Comparison of ENCODE assay signal across 18 cellular contexts in genomic region chr7:39184387-39184786, GRCh38.
DNase-seq lines count a peak whose midpoint lies in the region; ATAC-seq, FAIRE-seq and TF ChIP-seq lines count a peak whose summit lies in the region.
"Had no signal": no experiment of that assay in that cellular context is flagged by ENCODE, and none has a peak within 500 bp of the region (broad histone marks: within the 10 kb centered on the region; RNA-seq: fewer than 3 reads in every experiment).

No MANE protein-coding gene starts in this region.

- H3K9me2 ChIP-seq in PC-3 (replicated peaks; ENCODE audit: low read length), result no peaks in the 10 kb centered on the region

- H3K4me1 ChIP-seq in HEK293 (ENCODE audit: control insufficient read depth, insufficient read depth, low read length) (no peaks in the 10 kb centered on the region), PC-3 (ENCODE audit: insufficient read depth, low read length) (no peaks in the 10 kb centered on the region), pancreas (no peaks in the 10 kb centered on the region)
- H3K4me1 ChIP-seq: ascending aorta, heart right ventricle, uterus had no signal

- H3K9me3 ChIP-seq in HEK293 (ENCODE audit: control insufficient read depth, insufficient read depth, low read depth, low read length) (no peaks in the 10 kb centered on the region), PC-3 (ENCODE audit: low read length) (no peaks in the 10 kb centered on the region), pancreas (no peaks in the 10 kb centered on the region)
- H3K9me3 ChIP-seq: ascending aorta, heart right ventricle, uterus had no signal

- no peaks in the 10 kb centered on the region for H3F3A ChIP-seq in PC-3 (ENCODE audit: low read length, unreplicated experiment)

- POLR2A ChIA-PET in HEK293 (lab: Yijun Ruan, JAX) (no interaction called here), PC-3 (lab: Charles Lee; ENCODE audit: unreplicated experiment) (no interaction called here)

- WGBS in pancreas, 2 donors, result 40 to 47% methylated on average over 3 of the region's 3 CpGs

- intact Hi-C loops in Calu3 (cut with micrococcal nuclease; ENCODE audit: unreplicated experiment), result no loop called here
- intact Hi-C loops in PC-3 (cut with micrococcal nuclease), result no loop called here
- intact Hi-C loops in pancreas (cut with DNase I), result no loop called here

- H3K27ac ChIP-seq in HEK293 (ENCODE audit: extremely low read depth, low read depth, low read length) (no peak overlapping the region), PC-3 (ENCODE audit: low read length) (no peak overlapping the region), pancreas (no peak overlapping the region)
- H3K27ac ChIP-seq: ascending aorta, heart right ventricle, uterus had no signal

- no peak for ATAC-seq in PC-3
- ATAC-seq in GM19452 (IDR thresholded peaks at IDR 0.05; ENCODE audit: unreplicated experiment), result no peak
- ATAC-seq in pancreas, result no peak
- ATAC-seq: esophagus mucosa, heart right ventricle had no signal

- H3K4me1 Mint-ChIP-seq in Calu3 (ENCODE audit: low read depth, unreplicated experiment), result no peaks in the 10 kb centered on the region

- CTCF ChIA-PET in Calu3 (lab: Charles Lee) (no interaction called here), HEK293 (lab: Yijun Ruan, JAX) (interaction anchor here (1.1 kb wide), 1 partner anchor 281 kb away, joined by 3 read pairs; no protein-coding TSS in a partner anchor), PC-3 (lab: Charles Lee) (interaction anchor here (0.6 kb wide), 1 partner anchor 1549 kb away, joined by 3 read pairs; no protein-coding TSS in a partner anchor)

- TF ChIP-seq CTCF in Calu3 (IDR thresholded peaks at IDR 0.05; ENCODE audit: unreplicated experiment), result no peak
- TF ChIP-seq CTCF in HEK293 (tag by site-specific recombination; IDR thresholded peaks at IDR 0.05), result no peak
- TF ChIP-seq CTCF in PC-3 (conservative IDR thresholded peaks at IDR 0.05; ENCODE audit: low read depth, low read length), result no peak
- TF ChIP-seq CTCF in pancreas (IDR thresholded peaks at IDR 0.05), result no peak

- H3K79me2 ChIP-seq in PC-3 (ENCODE audit: low read length), result no peaks in the 10 kb centered on the region

- no peak overlapping the region for H3K4me3 Mint-ChIP-seq in Calu3 (ENCODE audit: low read depth, unreplicated experiment)
- H3K4me3 Mint-ChIP-seq: HFFc6 had no signal

- no peaks in the 10 kb centered on the region for H3K36me3 Mint-ChIP-seq in Calu3 (ENCODE audit: insufficient read depth, unreplicated experiment)

- H3K4me3 ChIP-seq in HEK293 (ENCODE audit: low read depth, low read length) (no peak overlapping the region), PC-3 (ENCODE audit: low read length) (no peak overlapping the region), pancreas (no peak overlapping the region)
- H3K4me3 ChIP-seq: ascending aorta, heart right ventricle, uterus had no signal

- BruUV-seq in Calu3 (replicated peaks; lab: Mats Ljungman, UMichigan) (no TSS peak), PC-3 (replicated peaks; lab: Mats Ljungman, UMichigan) (no TSS peak)

- peaks cover 26% of the 10 kb centered on the region for H3K27me3 ChIP-seq in PC-3 (ENCODE audit: low read length)
- no peaks in the 10 kb centered on the region for H3K27me3 ChIP-seq in pancreas
- H3K27me3 ChIP-seq: ascending aorta, uterus had no signal

- no peak for FAIRE-seq in pancreas (lab: Jason Lieb, UNC)

- H3K9ac ChIP-seq in PC-3 (ENCODE audit: low read length), result no peak overlapping the region

- peaks cover 2% of the 10 kb centered on the region for H3K9me3 Mint-ChIP-seq in Calu3 (ENCODE audit: low read depth, unreplicated experiment)

- DNase-seq in Calu3 (peak; percentile 37), PC-3 (peak; percentile 5), iPS-NIHi11 (ENCODE audit: low spot score) (peak; percentile 37), T-helper 2 cell (no peak), pancreas (no peak), NCI-H1417 treated with DMSO at 0.1 percent for 48 hours (lab: John Stamatoyannopoulos, UW) (no peak)
- DNase-seq: activated effector memory CD4-positive, alpha-beta T cell treated with anti-CD3 and anti-CD28 coated beads, Interleukin-2, amount 50 U/mL, for 16 hours; AML-193; heart right ventricle; HFFc6; kidney glomerular epithelial cell; NCI-H2081 treated with DMSO at 0.1 percent for 48 hours; stimulated activated naive CD4-positive, alpha-beta T cell treated with Interleukin-2 at 50 U/mL for 16 hours; uterus had no signal

- no peaks in the 10 kb centered on the region for H3K27me3 Mint-ChIP-seq in Calu3 (ENCODE audit: unreplicated experiment)

- H3K4me2 ChIP-seq in PC-3 (ENCODE audit: low read length), result no peak overlapping the region

- no peak overlapping the region for H2AFZ ChIP-seq in PC-3 (ENCODE audit: low read length)

- H3K36me3 ChIP-seq in HEK293 (ENCODE audit: control insufficient read depth in 2 of 2, insufficient read depth in 1 of 2, low read length in 2 of 2) (no peaks in the 10 kb centered on the region), PC-3 (ENCODE audit: low read depth, low read length) (no peaks in the 10 kb centered on the region), pancreas (no peaks in the 10 kb centered on the region)
- H3K36me3 ChIP-seq: ascending aorta, heart right ventricle, uterus had no signal

- H4K20me1 ChIP-seq in PC-3 (ENCODE audit: low read length), result no peaks in the 10 kb centered on the region

- H3K27ac Mint-ChIP-seq in Calu3 (ENCODE audit: unreplicated experiment), result no peak overlapping the region
- H3K27ac Mint-ChIP-seq: HFFc6 had no signal

TF ChIP-seq in HEK293, 187 proteins besides CTCF, POLR2A, EP300 and RAD21 (continues in another document):
- no peak for TF ChIP-seq GLI4 (tag by site-specific recombination; IDR thresholded peaks at IDR 0.05)
- TF ChIP-seq ZNF324 (tag by site-specific recombination; IDR thresholded peaks at IDR 0.05), result no peak
- TF ChIP-seq IKZF3 (tag by site-specific recombination; IDR thresholded peaks at IDR 0.05), result no peak
- TF ChIP-seq SCRT2 (tag by site-specific recombination; IDR thresholded peaks at IDR 0.05), result peak; percentile 40; the same call in 1 of the 2 replicates
- TF ChIP-seq SALL2 (tag by site-specific recombination; IDR thresholded peaks at IDR 0.05; ENCODE audit: borderline replicate concordance), result no peak
- TF ChIP-seq ZNF140 (tag by site-specific recombination; IDR thresholded peaks at IDR 0.05), result no peak
- TF ChIP-seq, protein P1, sequence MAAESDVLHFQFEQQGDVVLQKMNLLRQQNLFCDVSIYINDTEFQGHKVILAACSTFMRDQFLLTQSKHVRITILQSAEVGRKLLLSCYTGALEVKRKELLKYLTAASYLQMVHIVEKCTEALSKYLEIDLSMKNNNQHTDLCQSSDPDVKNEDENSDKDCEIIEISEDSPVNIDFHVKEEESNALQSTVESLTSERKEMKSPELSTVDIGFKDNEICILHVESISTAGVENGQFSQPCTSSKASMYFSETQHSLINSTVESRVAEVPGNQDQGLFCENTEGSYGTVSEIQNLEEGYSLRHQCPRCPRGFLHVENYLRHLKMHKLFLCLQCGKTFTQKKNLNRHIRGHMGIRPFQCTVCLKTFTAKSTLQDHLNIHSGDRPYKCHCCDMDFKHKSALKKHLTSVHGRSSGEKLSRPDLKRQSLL (tag by site-specific recombination; IDR thresholded peaks at IDR 0.05), result no peak
- no peak for TF ChIP-seq ZNF747 (tag by site-specific recombination; IDR thresholded peaks at IDR 0.05)
- TF ChIP-seq ZNF398 (tag by site-specific recombination; IDR thresholded peaks at IDR 0.05), result no peak
- no peak for TF ChIP-seq ZNF785 (tag by site-specific recombination; IDR thresholded peaks at IDR 0.05)
- TF ChIP-seq, protein P2, sequence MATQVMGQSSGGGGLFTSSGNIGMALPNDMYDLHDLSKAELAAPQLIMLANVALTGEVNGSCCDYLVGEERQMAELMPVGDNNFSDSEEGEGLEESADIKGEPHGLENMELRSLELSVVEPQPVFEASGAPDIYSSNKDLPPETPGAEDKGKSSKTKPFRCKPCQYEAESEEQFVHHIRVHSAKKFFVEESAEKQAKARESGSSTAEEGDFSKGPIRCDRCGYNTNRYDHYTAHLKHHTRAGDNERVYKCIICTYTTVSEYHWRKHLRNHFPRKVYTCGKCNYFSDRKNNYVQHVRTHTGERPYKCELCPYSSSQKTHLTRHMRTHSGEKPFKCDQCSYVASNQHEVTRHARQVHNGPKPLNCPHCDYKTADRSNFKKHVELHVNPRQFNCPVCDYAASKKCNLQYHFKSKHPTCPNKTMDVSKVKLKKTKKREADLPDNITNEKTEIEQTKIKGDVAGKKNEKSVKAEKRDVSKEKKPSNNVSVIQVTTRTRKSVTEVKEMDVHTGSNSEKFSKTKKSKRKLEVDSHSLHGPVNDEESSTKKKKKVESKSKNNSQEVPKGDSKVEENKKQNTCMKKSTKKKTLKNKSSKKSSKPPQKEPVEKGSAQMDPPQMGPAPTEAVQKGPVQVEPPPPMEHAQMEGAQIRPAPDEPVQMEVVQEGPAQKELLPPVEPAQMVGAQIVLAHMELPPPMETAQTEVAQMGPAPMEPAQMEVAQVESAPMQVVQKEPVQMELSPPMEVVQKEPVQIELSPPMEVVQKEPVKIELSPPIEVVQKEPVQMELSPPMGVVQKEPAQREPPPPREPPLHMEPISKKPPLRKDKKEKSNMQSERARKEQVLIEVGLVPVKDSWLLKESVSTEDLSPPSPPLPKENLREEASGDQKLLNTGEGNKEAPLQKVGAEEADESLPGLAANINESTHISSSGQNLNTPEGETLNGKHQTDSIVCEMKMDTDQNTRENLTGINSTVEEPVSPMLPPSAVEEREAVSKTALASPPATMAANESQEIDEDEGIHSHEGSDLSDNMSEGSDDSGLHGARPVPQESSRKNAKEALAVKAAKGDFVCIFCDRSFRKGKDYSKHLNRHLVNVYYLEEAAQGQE (tag by site-specific recombination; IDR thresholded peaks at IDR 0.05), result 0 out of 2 replicates have a peak, but pooled peaks have one; percentile 39
- no peak for TF ChIP-seq MYNN (tag by site-specific recombination; IDR thresholded peaks at IDR 0.05; ENCODE audit: borderline replicate concordance)
- TF ChIP-seq ZNF223 (tag by site-specific recombination; IDR thresholded peaks at IDR 0.05), result no peak
- TF ChIP-seq ZBTB20 (tag by site-specific recombination; IDR thresholded peaks at IDR 0.05), result no peak

Comparison
In these comparisons a context has a peak if more than half of its experiments do, and no peak if none do; other contexts are left out.
1. DNase-seq: peak in Calu3 (single experiment), PC-3 (single experiment) and iPS-NIHi11 (single experiment); none in T-helper 2 cell (0 of 5), pancreas (0 of 6) and NCI-H1417 treated with DMSO at 0.1 percent for 48 hours (single experiment).